ENCODE assay signal across 1 cellular context in genomic region chr17:3922765-3923164, GRCh38.
TF ChIP-seq lines count a peak whose summit lies in the region.

No MANE protein-coding gene starts in this region.

TF ChIP-seq in WTC11, 78 proteins besides CTCF, POLR2A, EP300 and RAD21 (continued from another document):
- TF ChIP-seq TCF7 (CRISPR knock-in tag; IDR thresholded peaks at IDR 0.05; ENCODE audit: low read depth) (no peak), MLX (CRISPR knock-in tag; IDR thresholded peaks at IDR 0.05) (no peak), IRF2 (CRISPR knock-in tag; IDR thresholded peaks at IDR 0.05; ENCODE audit: borderline replicate concordance, low read depth) (no peak), ATF6 (CRISPR knock-in tag; IDR thresholded peaks at IDR 0.05) (no peak), FOXJ3 (CRISPR knock-in tag; IDR thresholded peaks at IDR 0.05; ENCODE audit: borderline replicate concordance) (no peak), ZBTB21 (CRISPR knock-in tag; IDR thresholded peaks at IDR 0.05; ENCODE audit: borderline replicate concordance) (no peak), ZNF416 (CRISPR knock-in tag; IDR thresholded peaks at IDR 0.05) (no peak)
- TF ChIP-seq, protein P1, sequence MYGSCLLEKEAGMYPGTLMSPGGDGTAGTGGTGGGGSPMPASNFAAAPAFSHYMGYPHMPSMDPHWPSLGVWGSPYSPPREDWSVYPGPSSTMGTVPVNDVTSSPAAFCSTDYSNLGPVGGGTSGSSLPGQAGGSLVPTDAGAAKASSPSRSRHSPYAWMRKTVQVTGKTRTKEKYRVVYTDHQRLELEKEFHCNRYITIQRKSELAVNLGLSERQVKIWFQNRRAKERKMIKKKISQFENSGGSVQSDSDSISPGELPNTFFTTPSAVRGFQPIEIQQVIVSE (CRISPR knock-in tag; IDR thresholded peaks at IDR 0.05; ENCODE audit: borderline replicate concordance): no peak
- TF ChIP-seq, protein P2, sequence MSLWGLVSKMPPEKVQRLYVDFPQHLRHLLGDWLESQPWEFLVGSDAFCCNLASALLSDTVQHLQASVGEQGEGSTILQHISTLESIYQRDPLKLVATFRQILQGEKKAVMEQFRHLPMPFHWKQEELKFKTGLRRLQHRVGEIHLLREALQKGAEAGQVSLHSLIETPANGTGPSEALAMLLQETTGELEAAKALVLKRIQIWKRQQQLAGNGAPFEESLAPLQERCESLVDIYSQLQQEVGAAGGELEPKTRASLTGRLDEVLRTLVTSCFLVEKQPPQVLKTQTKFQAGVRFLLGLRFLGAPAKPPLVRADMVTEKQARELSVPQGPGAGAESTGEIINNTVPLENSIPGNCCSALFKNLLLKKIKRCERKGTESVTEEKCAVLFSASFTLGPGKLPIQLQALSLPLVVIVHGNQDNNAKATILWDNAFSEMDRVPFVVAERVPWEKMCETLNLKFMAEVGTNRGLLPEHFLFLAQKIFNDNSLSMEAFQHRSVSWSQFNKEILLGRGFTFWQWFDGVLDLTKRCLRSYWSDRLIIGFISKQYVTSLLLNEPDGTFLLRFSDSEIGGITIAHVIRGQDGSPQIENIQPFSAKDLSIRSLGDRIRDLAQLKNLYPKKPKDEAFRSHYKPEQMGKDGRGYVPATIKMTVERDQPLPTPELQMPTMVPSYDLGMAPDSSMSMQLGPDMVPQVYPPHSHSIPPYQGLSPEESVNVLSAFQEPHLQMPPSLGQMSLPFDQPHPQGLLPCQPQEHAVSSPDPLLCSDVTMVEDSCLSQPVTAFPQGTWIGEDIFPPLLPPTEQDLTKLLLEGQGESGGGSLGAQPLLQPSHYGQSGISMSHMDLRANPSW (CRISPR knock-in tag; conservative IDR thresholded peaks at IDR 0.05; ENCODE audit: low read depth): no peak
